ENCODE assay signal across 34 cellular contexts in the genomic region with DNA sequence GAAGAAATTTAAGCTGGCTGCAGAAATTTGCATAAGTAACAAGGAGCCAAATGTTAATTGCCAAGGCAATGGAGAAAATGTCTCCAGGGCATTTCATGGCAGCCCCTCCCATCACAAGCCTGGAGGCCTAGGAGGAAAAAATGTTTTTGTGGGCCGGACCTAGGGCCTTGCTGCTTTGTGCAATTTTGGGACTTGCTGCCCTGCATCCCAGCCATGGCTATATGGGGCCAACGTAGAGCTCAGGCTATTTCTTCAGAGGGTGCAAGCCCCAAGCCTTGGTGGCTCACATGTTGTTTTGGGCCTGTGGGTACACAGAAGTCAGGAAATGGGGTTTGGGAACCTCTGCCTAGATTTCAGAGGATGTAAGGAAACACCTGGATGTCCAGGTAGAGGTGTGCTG.
"Had no signal": no experiment of that assay in that cellular context is flagged by ENCODE, and none has a peak within 500 bp of the region (broad histone marks: within the 10 kb centered on the region; RNA-seq: fewer than 3 reads in every experiment).

No MANE protein-coding gene starts in this region.

- H3K27ac ChIP-seq: ascending aorta, breast epithelium, cardiac muscle cell, colonic mucosa, foreskin keratinocyte, gastrocnemius medialis, heart left ventricle, WERI-Rb-1 had no signal

- H3K4me3 Mint-ChIP-seq: activated CD4-positive, alpha-beta memory T cell treated with anti-CD3 and anti-CD28 coated beads for 36 hours; activated CD4-positive, alpha-beta T cell treated with anti-CD3 and anti-CD28 coated beads for 36 hours; activated CD4-positive, alpha-beta T cell treated with anti-CD3 and anti-CD28 coated beads, Interleukin-2, amount 10 ng/mL, durations not matched to agents 24 days and 14 days; activated CD8-positive, alpha-beta memory T cell treated with anti-CD3 and anti-CD28 coated beads, Interleukin-2, amount 10 ng/mL, durations not matched to agents 7 days and 5 days; activated CD8-positive, alpha-beta T cell treated with anti-CD3 and anti-CD28 coated beads, Interleukin-2, amount 10 ng/mL, durations not matched to agents 7 days and 5 days; activated naive CD4-positive, alpha-beta T cell treated with anti-CD3 and anti-CD28 coated beads, Interleukin-2, amount 10 ng/mL, durations not matched to agents 7 days and 5 days; activated naive CD8-positive, alpha-beta T cell treated with anti-CD3 and anti-CD28 coated beads, Interleukin-2, amount 10 ng/mL, durations not matched to agents 7 days and 5 days; activated T-helper 1 cell treated with anti-CD3 and anti-CD28 coated beads, Interleukin-12 subunit alpha, Interleukin-12 subunit beta, Interleukin-2, Interleukin-4 antibody, amounts not matched to agents 30 ng/mL and 10 ng/mL and 1 ng/mL, durations not matched to agents 14 hours and 24 hours and 36 hours; brain; T-helper 17 cell; T-helper 2 cell treated with Interferon-gamma antibody and Interleukin-4, amounts not matched to agents 5 μg/mL and 100 μg/mL, for 36 hours had no signal

- H3K4me3 ChIP-seq: ascending aorta, breast epithelium, cardiac muscle cell, colonic mucosa, gastrocnemius medialis, heart left ventricle had no signal

- H3K27me3 Mint-ChIP-seq: activated CD4-positive, alpha-beta memory T cell treated with anti-CD3 and anti-CD28 coated beads for 36 hours; activated CD4-positive, alpha-beta T cell treated with anti-CD3 and anti-CD28 coated beads for 36 hours; activated CD4-positive, alpha-beta T cell treated with anti-CD3 and anti-CD28 coated beads, Interleukin-2, amount 10 ng/mL, durations not matched to agents 24 days and 14 days; activated CD8-positive, alpha-beta memory T cell treated with anti-CD3 and anti-CD28 coated beads, Interleukin-2, amount 10 ng/mL, durations not matched to agents 7 days and 5 days; activated naive CD8-positive, alpha-beta T cell treated with anti-CD3 and anti-CD28 coated beads, Interleukin-2, amount 10 ng/mL, durations not matched to agents 7 days and 5 days; brain; T-helper 17 cell had no signal

- ATAC-seq: activated CD4-positive, alpha-beta T cell treated with anti-CD3 and anti-CD28 coated beads for 36 hours; activated CD8-positive, alpha-beta memory T cell treated with anti-CD3 and anti-CD28 coated beads, Interleukin-2, amount 10 ng/mL, durations not matched to agents 7 days and 5 days; activated CD8-positive, alpha-beta T cell treated with anti-CD3 and anti-CD28 coated beads, Interleukin-2, amount 10 ng/mL, durations not matched to agents 7 days and 5 days; activated naive CD4-positive, alpha-beta T cell treated with anti-CD3 and anti-CD28 coated beads, Interleukin-2, amount 50 U/mL, for 72 hours; esophagus mucosa; foreskin keratinocyte; gastrocnemius medialis; heart left ventricle; T-helper 17 cell had no signal

- H3K27ac Mint-ChIP-seq: activated CD4-positive, alpha-beta memory T cell treated with anti-CD3 and anti-CD28 coated beads for 36 hours; activated CD4-positive, alpha-beta T cell treated with anti-CD3 and anti-CD28 coated beads for 36 hours; activated CD4-positive, alpha-beta T cell treated with anti-CD3 and anti-CD28 coated beads, Interleukin-2, amount 10 ng/mL, durations not matched to agents 24 days and 14 days; activated CD8-positive, alpha-beta memory T cell treated with anti-CD3 and anti-CD28 coated beads, Interleukin-2, amount 10 ng/mL, durations not matched to agents 7 days and 5 days; activated CD8-positive, alpha-beta T cell treated with anti-CD3 and anti-CD28 coated beads, Interleukin-2, amount 10 ng/mL, durations not matched to agents 7 days and 5 days; activated naive CD4-positive, alpha-beta T cell treated with anti-CD3 and anti-CD28 coated beads, Interleukin-2, amount 10 ng/mL, durations not matched to agents 7 days and 5 days; activated naive CD4-positive, alpha-beta T cell treated with anti-CD3 and anti-CD28 coated beads, Interleukin-2, amount 50 U/mL, for 72 hours; activated naive CD8-positive, alpha-beta T cell treated with anti-CD3 and anti-CD28 coated beads, Interleukin-2, amount 10 ng/mL, durations not matched to agents 7 days and 5 days; activated T-helper 1 cell treated with anti-CD3 and anti-CD28 coated beads, Interleukin-12 subunit alpha, Interleukin-12 subunit beta, Interleukin-2, Interleukin-4 antibody, amounts not matched to agents 30 ng/mL and 10 ng/mL and 1 ng/mL, durations not matched to agents 14 hours and 24 hours and 36 hours; activated T-helper 2 cell treated with anti-CD3 and anti-CD28 coated beads, Interferon-gamma antibody, Interleukin-2, Interleukin-4, amounts not matched to agents 10 μg/mL and 5 μg/mL and 100 μg/mL, durations not matched to agents 14 hours and 24 hours and 36 hours; brain; T-helper 17 cell; T-helper 2 cell treated with Interferon-gamma antibody and Interleukin-4, amounts not matched to agents 5 μg/mL and 100 μg/mL, for 36 hours had no signal

- H3K9me3 ChIP-seq: ascending aorta, colonic mucosa, gastrocnemius medialis had no signal

- H3K4me1 ChIP-seq: breast epithelium, colonic mucosa, gastrocnemius medialis had no signal

- H3K36me3 ChIP-seq: breast epithelium, cardiac muscle cell, colonic mucosa, gastrocnemius medialis, WERI-Rb-1 had no signal

- DNase-seq: activated CD4-positive, alpha-beta memory T cell treated with anti-CD3 and anti-CD28 coated beads for 36 hours; activated CD4-positive, alpha-beta T cell treated with anti-CD3 and anti-CD28 coated beads for 36 hours; activated CD4-positive, alpha-beta T cell treated with anti-CD3 and anti-CD28 coated beads, Interleukin-2, amount 10 ng/mL, durations not matched to agents 24 days and 14 days; activated CD4-positive, CD25-positive, alpha-beta regulatory T cell; activated CD4-positive, CD25-positive, alpha-beta regulatory T cell treated with anti-CD3 and anti-CD28 coated beads, Interleukin-2, amount 50 U/mL, for 72 hours; activated CD8-positive, alpha-beta memory T cell treated with anti-CD3 and anti-CD28 coated beads, Interleukin-2, amount 10 ng/mL, durations not matched to agents 7 days and 5 days; activated CD8-positive, alpha-beta memory T cell treated with anti-CD3 and anti-CD28 coated beads, Interleukin-2, amount 50 U/mL, for 4 hours; activated CD8-positive, alpha-beta T cell treated with anti-CD3 and anti-CD28 coated beads, Interleukin-2, amount 10 ng/mL, durations not matched to agents 7 days and 5 days; activated effector memory CD4-positive, alpha-beta T cell treated with anti-CD3 and anti-CD28 coated beads, Interleukin-2, amount 50 U/mL, for 16 hours; activated naive CD4-positive, alpha-beta T cell treated with anti-CD3 and anti-CD28 coated beads, Interleukin-2, amount 10 ng/mL, durations not matched to agents 7 days and 5 days; activated naive CD8-positive, alpha-beta T cell treated with anti-CD3 and anti-CD28 coated beads, Interleukin-2, amount 10 ng/mL, durations not matched to agents 7 days and 5 days; activated T-cell treated with anti-CD3 and anti-CD28 coated beads, Interleukin-2, amount 50 U/mL, for 1 hour; activated T-cell treated with anti-CD3 and anti-CD28 coated beads, Interleukin-2, amount 50 U/mL, for 48 hours; central memory CD4-positive, alpha-beta T cell; cerebellar nuclear complex; colonic mucosa; effector CD8-positive, alpha-beta T cell; foreskin keratinocyte; gastrocnemius medialis; glutamatergic neuron; heart left ventricle; T-helper 1 cell; T-helper 17 cell; T1000; WERI-Rb-1 had no signal

- H3K4me1 Mint-ChIP-seq: activated CD4-positive, alpha-beta T cell treated with anti-CD3 and anti-CD28 coated beads for 36 hours; activated CD4-positive, alpha-beta T cell treated with anti-CD3 and anti-CD28 coated beads, Interleukin-2, amount 10 ng/mL, durations not matched to agents 24 days and 14 days; activated CD8-positive, alpha-beta memory T cell treated with anti-CD3 and anti-CD28 coated beads, Interleukin-2, amount 10 ng/mL, durations not matched to agents 7 days and 5 days; activated naive CD4-positive, alpha-beta T cell treated with anti-CD3 and anti-CD28 coated beads, Interleukin-2, amount 10 ng/mL, durations not matched to agents 7 days and 5 days; activated naive CD8-positive, alpha-beta T cell treated with anti-CD3 and anti-CD28 coated beads, Interleukin-2, amount 10 ng/mL, durations not matched to agents 7 days and 5 days; brain; T-helper 17 cell had no signal

- H3K27me3 ChIP-seq: ascending aorta, breast epithelium, cardiac muscle cell, colonic mucosa, foreskin keratinocyte, gastrocnemius medialis, heart left ventricle had no signal
